8 cellular contexts compared by ENCODE assay signal in genomic region chr11:62842171-62842717, GRCh38. TPM values are rescaled to one million over a fixed set of nuclear protein-coding genes. Genes with fewer than 3 reads are reported as not detected.
DNase-seq lines count a peak whose midpoint lies in the region; TF ChIP-seq lines count a peak whose summit lies in the region.

No MANE protein-coding gene starts in this region.

- no peaks in the 10 kb centered on the region for H3K27me3 ChIP-seq in GM06990 (replicated peaks; ENCODE audit: control insufficient read depth, insufficient read depth, low read length)
- peaks cover 4% of the 10 kb centered on the region; the same call in 1 of the 2 replicates for H3K27me3 ChIP-seq in SJCRH30
- no peaks in the 10 kb centered on the region for H3K27me3 ChIP-seq in colonic mucosa
- no peaks in the 10 kb centered on the region for H3K27me3 ChIP-seq in tibial artery

- H3K9ac ChIP-seq in colonic mucosa (ENCODE audit: low read depth in 2 of 2, low read length in 2 of 2), result peak overlapping the region; percentile 77 to 91

- H3K36me3 ChIP-seq in GM06990 (ENCODE audit: control insufficient read depth, insufficient read depth, low read length) (no peaks in the 10 kb centered on the region; the same call in none of the 2 replicates), SJCRH30 (no peaks in the 10 kb centered on the region), colonic mucosa (no peaks in the 10 kb centered on the region), tibial artery (no peaks in the 10 kb centered on the region)

- no peaks in the 10 kb centered on the region for H3K9me3 ChIP-seq in SJCRH30 (replicated peaks)
- H3K9me3 ChIP-seq in colonic mucosa, result no peaks in the 10 kb centered on the region
- no peaks in the 10 kb centered on the region for H3K9me3 ChIP-seq in tibial artery

- peak; percentile 77 for DNase-seq in GM06990 (ENCODE audit: extremely low read depth, insufficient read length)
- DNase-seq in SJCRH30, result peak; percentile 72 to 78
- peak; percentile 51 for DNase-seq in colonic mucosa
- peak; percentile 93 for DNase-seq in mesenteric fat pad (ENCODE audit: low spot score)
- peak in 1 of 2 donors; percentile 72 for DNase-seq in tibial artery
- DNase-seq in NCI-H2107 treated with DMSO at 0.1 percent for 48 hours (lab: John Stamatoyannopoulos, UW; ENCODE audit: unreplicated experiment), result no peak
- DNase-seq in NCI-H1436 treated with DMSO at 0.1 percent for 48 hours (lab: John Stamatoyannopoulos, UW), result no peak
- no peak for DNase-seq in effector CD4-positive, alpha-beta T cell

- H3K27ac ChIP-seq in SJCRH30 (peak overlapping the region; percentile 99), colonic mucosa (peak overlapping the region; percentile 97), tibial artery (peak overlapping the region; percentile 91 to 95)

- no peaks in the 10 kb centered on the region for H3K4me1 ChIP-seq in SJCRH30
- peaks cover 3% of the 10 kb centered on the region for H3K4me1 ChIP-seq in colonic mucosa
- peaks cover 0 to 33% (median 15%) of the 10 kb centered on the region in 4 donors for H3K4me1 ChIP-seq in tibial artery

- H3K4me3 ChIP-seq in GM06990 (replicated peaks; ENCODE audit: low read depth, low read length) (peak overlapping the region; percentile 53), SJCRH30 (peak overlapping the region; percentile 58), colonic mucosa (peak overlapping the region; percentile 21), tibial artery (peak overlapping the region; percentile 50 to 84)

- intact Hi-C loops in colonic mucosa (cut with DNase I) (no loop called here), tibial artery (cut with DNase I; ENCODE audit: low total_unique reads) (no loop called here)

- TF ChIP-seq CTCF in GM06990 (IDR thresholded peaks at IDR 0.05; ENCODE audit: insufficient read depth, low read length, poor library complexity, severe bottlenecking) (no peak), colonic mucosa (IDR thresholded peaks at IDR 0.05) (no peak), tibial artery (IDR thresholded peaks at IDR 0.05) (no peak)

RNA-seq across cellular contexts. Expression of gene WDR74, which starts 2.9 kb away (rescaled TPM):
- total RNA-seq in SJCRH30 (2014; rRNA removed; shearing (Covaris generic)), result 46.7 and 50.4 TPM in 2 replicates
- total RNA-seq in colonic mucosa, result 10 to 100 TPM; 27.4 to 43.3 TPM
- 50.9 TPM for total RNA-seq in mesenteric fat pad

RNA-seq across cellular contexts. Expression of gene TEX54, which starts 9.6 kb away (rescaled TPM):
- total RNA-seq in SJCRH30 (2014; rRNA removed; shearing (Covaris generic)), result not detected in 2 replicates
- total RNA-seq in colonic mucosa, result not detected
- not detected for total RNA-seq in mesenteric fat pad

RNA-seq across cellular contexts. Expression of gene STX5, which starts 10.4 kb away (rescaled TPM):
- 22.7 and 27.5 TPM in 2 replicates for total RNA-seq in SJCRH30 (2014; rRNA removed; shearing (Covaris generic))
- total RNA-seq in colonic mucosa, result 10 to 100 TPM; 38.0 to 43.3 TPM
- total RNA-seq in mesenteric fat pad, result 41.8 TPM

RNA-seq across cellular contexts. Expression of gene NXF1, which starts 37.0 kb away (rescaled TPM):
- total RNA-seq in SJCRH30 (2014; rRNA removed; shearing (Covaris generic)), result 56.4 and 59.3 TPM in 2 replicates
- total RNA-seq in colonic mucosa, result 10 to 100 TPM; 39.2 to 50.9 TPM
- total RNA-seq in mesenteric fat pad, result 77.6 TPM

RNA-seq across cellular contexts. Expression of gene SLC3A2, which starts 38.5 kb away (rescaled TPM):
- total RNA-seq in SJCRH30 (2014; rRNA removed; shearing (Covaris generic)), result 106 and 109 TPM in 2 replicates
- total RNA-seq in colonic mucosa (100 to 1,000 TPM in 1 of 2 donors, 10 to 100 TPM in 1; 70.4 to 116 TPM), mesenteric fat pad (202 TPM)

Comparison
In these comparisons a context has a peak if more than half of its experiments do, and no peak if none do; other contexts are left out.
1. DNase-seq: peak in GM06990 (single experiment), SJCRH30 (2 of 2), colonic mucosa (single experiment) and mesenteric fat pad (single experiment); none in NCI-H2107 treated with DMSO at 0.1 percent for 48 hours (single experiment), NCI-H1436 treated with DMSO at 0.1 percent for 48 hours (single experiment) and effector CD4-positive, alpha-beta T cell (single experiment).
2. Peak in every context shown above with its lines, with median percentiles within 50 percentile points of each other: H3K4me3 ChIP-seq and H3K27ac ChIP-seq.